Comparison of ENCODE assay signal across 8 cellular contexts in the genomic region with DNA sequence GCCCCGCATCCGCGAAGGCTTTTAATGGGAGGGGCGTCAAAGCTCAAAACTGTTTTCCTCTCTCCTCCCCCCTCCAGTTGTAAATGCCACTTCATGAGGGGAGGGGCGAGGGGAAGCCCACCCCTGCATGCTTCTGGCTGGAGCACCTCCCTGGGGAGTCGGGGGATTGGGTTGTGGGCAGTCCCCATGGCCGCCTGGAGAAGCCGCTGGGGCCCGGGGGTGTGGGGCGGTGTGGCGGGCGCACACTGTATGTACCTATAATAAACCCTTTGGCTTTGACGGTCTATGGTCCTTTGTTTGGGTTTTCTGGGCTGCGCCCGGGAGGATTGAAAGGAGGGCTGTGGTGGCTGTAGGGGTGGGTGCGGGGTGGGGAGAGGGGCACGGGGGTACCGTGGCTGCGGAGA. TPM values are rescaled to one million over a fixed set of nuclear protein-coding genes. Genes with fewer than 3 reads are reported as not detected.
DNase-seq lines count a peak whose midpoint lies in the region; ATAC-seq and TF ChIP-seq lines count a peak whose summit lies in the region.

No MANE protein-coding gene starts in this region.

- H3K36me3 Mint-ChIP-seq in activated T-cell treated with anti-CD3 and anti-CD28 coated beads, Interleukin-2, amount 50 U/mL, for 4 hours (ENCODE audit: insufficient read depth): peaks cover 16% of the 10 kb centered on the region
- H3K36me3 Mint-ChIP-seq in activated naive CD4-positive, alpha-beta T cell treated with anti-CD3 and anti-CD28 coated beads, Interleukin-2, amount 50 U/mL, for 24 hours: peaks cover 7% of the 10 kb centered on the region

- peaks cover 17% of the 10 kb centered on the region for H3K4me1 Mint-ChIP-seq in activated T-cell treated with anti-CD3 and anti-CD28 coated beads, Interleukin-2, amount 50 U/mL, for 4 hours (ENCODE audit: low read depth)
- peaks cover 18% of the 10 kb centered on the region for H3K4me1 Mint-ChIP-seq in activated naive CD4-positive, alpha-beta T cell treated with anti-CD3 and anti-CD28 coated beads, Interleukin-2, amount 50 U/mL, for 24 hours

- TF ChIP-seq POLR2A in suprapubic skin (IDR thresholded peaks at IDR 0.05): no peak

- peak overlapping the region; percentile 94 for H3K4me3 ChIP-seq in suprapubic skin

- ATAC-seq in activated T-cell treated with anti-CD3 and anti-CD28 coated beads, Interleukin-2, amount 50 U/mL, for 4 hours: peak; percentile 19 to 22
- peak; percentile 3 for ATAC-seq in HG03571 (IDR thresholded peaks at IDR 0.05; ENCODE audit: unreplicated experiment)

- H3K27ac ChIP-seq in suprapubic skin: no peak overlapping the region

- peak overlapping the region; percentile 84 for H3K4me3 Mint-ChIP-seq in activated T-cell treated with anti-CD3 and anti-CD28 coated beads, Interleukin-2, amount 50 U/mL, for 4 hours
- H3K4me3 Mint-ChIP-seq in activated naive CD4-positive, alpha-beta T cell treated with anti-CD3 and anti-CD28 coated beads, Interleukin-2, amount 50 U/mL, for 24 hours: peak overlapping the region; percentile 87

- DNase-seq in activated T-cell treated with anti-CD3 and anti-CD28 coated beads, Interleukin-2, amount 50 U/mL, for 4 hours: no peak
- DNase-seq in activated T-cell treated with anti-CD3 and anti-CD28 coated beads, Interleukin-2, amount 50 U/mL, for 1 hour: no peak
- DNase-seq in iPS-NIHi7 (ENCODE audit: extremely low spot score) (peak; percentile 30), suprapubic skin (ENCODE audit: low spot score in 2 of 2) (no peak), NCI-H2081 (lab: John Stamatoyannopoulos, UW) (no peak), NCI-H146 treated with DMSO at 0.1 percent for 48 hours (lab: John Stamatoyannopoulos, UW; ENCODE audit: unreplicated experiment) (no peak)

- no peak for TF ChIP-seq CTCF in suprapubic skin (IDR thresholded peaks at IDR 0.05)

- H3K36me3 ChIP-seq in suprapubic skin: peaks cover 11% of the 10 kb centered on the region

- H3K27me3 ChIP-seq in suprapubic skin: no peaks in the 10 kb centered on the region

- H3K27ac Mint-ChIP-seq in activated naive CD4-positive, alpha-beta T cell treated with anti-CD3 and anti-CD28 coated beads, Interleukin-2, amount 50 U/mL, for 24 hours: peak overlapping the region; percentile 72

- WGBS in suprapubic skin: under 1% methylated on average over 17 of the region's 19 CpGs

- peaks cover 22% of the 10 kb centered on the region for H3K4me1 ChIP-seq in suprapubic skin

- no peaks in the 10 kb centered on the region for H3K9me3 Mint-ChIP-seq in activated T-cell treated with anti-CD3 and anti-CD28 coated beads, Interleukin-2, amount 50 U/mL, for 4 hours
- H3K9me3 Mint-ChIP-seq in activated naive CD4-positive, alpha-beta T cell treated with anti-CD3 and anti-CD28 coated beads, Interleukin-2, amount 50 U/mL, for 24 hours: no peaks in the 10 kb centered on the region

- H3K9me3 ChIP-seq in suprapubic skin: no peaks in the 10 kb centered on the region

- no peaks in the 10 kb centered on the region for H3K27me3 Mint-ChIP-seq in activated T-cell treated with anti-CD3 and anti-CD28 coated beads, Interleukin-2, amount 50 U/mL, for 4 hours (ENCODE audit: low read depth)
- no peaks in the 10 kb centered on the region for H3K27me3 Mint-ChIP-seq in activated naive CD4-positive, alpha-beta T cell treated with anti-CD3 and anti-CD28 coated beads, Interleukin-2, amount 50 U/mL, for 24 hours

- no peak for TF ChIP-seq EP300 in suprapubic skin (IDR thresholded peaks at IDR 0.05)

RNA-seq across cellular contexts. Expression of a gene that starts 0.5 kb away (rescaled TPM):
- total RNA-seq in activated T-cell treated with anti-CD3 and anti-CD28 coated beads, Interleukin-2, amount 50 U/mL, for 4 hours: 10 to 100 TPM; 80.1 to 86.1 (median 84.8) TPM
- total RNA-seq in suprapubic skin: 10 to 100 TPM; 42.2 to 58.3 (median 51.1) TPM

RNA-seq across cellular contexts. Expression of a gene that starts 25.0 kb away (rescaled TPM):
- 100 to 1,000 TPM; 210 to 251 (median 213) TPM for total RNA-seq in activated T-cell treated with anti-CD3 and anti-CD28 coated beads, Interleukin-2, amount 50 U/mL, for 4 hours
- total RNA-seq in suprapubic skin: 100 to 1,000 TPM; 108 to 236 (median 121) TPM
